Comparison of ENCODE assay signal across 1 cellular context in the genomic region with DNA sequence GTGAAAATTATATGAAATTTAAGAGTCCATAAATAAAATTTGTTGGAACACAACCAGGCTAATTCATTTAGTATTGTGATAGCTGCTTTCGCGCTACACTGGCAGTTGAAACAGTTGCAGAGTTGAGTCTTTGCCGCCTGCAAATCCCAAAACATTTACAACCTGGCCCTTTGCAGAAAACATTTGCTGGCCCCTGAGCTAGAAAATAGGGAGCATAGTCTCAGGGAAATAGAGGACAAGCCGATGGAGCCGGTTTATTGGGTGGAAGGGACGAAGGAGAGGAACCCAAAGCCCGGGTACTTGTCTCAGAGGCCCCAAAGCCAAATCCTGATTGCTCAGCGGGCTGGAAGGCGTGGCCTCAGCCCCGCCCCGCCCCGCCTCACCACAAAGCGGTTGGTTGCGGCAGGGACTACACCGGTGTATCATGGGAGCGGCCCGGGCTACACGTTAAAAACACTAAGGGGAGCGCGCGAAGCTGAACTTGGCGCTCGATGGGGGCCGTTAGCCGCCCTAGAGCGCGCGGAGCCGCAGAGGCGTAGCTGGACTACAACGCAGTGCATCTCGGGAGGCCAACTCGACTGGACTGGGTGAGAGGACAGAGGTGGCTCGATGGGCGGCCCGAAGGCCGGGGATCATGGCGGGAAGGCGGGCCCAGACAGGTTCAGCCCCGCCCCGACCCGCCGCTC.
TF ChIP-seq lines count a peak whose summit lies in the region.

No MANE protein-coding gene starts in this region.

TF ChIP-seq in HepG2, 621 proteins besides CTCF, POLR2A, EP300 and RAD21 (continued from another document and continues in another):
- TF ChIP-seq, protein P1, sequence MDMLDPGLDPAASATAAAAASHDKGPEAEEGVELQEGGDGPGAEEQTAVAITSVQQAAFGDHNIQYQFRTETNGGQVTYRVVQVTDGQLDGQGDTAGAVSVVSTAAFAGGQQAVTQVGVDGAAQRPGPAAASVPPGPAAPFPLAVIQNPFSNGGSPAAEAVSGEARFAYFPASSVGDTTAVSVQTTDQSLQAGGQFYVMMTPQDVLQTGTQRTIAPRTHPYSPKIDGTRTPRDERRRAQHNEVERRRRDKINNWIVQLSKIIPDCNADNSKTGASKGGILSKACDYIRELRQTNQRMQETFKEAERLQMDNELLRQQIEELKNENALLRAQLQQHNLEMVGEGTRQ (IDR thresholded peaks at IDR 0.05; ENCODE audit: low read depth, low read length), result no peak
- TF ChIP-seq, protein P1 (CRISPR knock-in tag; IDR thresholded peaks at IDR 0.05; ENCODE audit: borderline replicate concordance), result no peak
- no peak for TF ChIP-seq ZNF747 (CRISPR knock-in tag; IDR thresholded peaks at IDR 0.05; ENCODE audit: borderline replicate concordance)
- TF ChIP-seq, protein P2, sequence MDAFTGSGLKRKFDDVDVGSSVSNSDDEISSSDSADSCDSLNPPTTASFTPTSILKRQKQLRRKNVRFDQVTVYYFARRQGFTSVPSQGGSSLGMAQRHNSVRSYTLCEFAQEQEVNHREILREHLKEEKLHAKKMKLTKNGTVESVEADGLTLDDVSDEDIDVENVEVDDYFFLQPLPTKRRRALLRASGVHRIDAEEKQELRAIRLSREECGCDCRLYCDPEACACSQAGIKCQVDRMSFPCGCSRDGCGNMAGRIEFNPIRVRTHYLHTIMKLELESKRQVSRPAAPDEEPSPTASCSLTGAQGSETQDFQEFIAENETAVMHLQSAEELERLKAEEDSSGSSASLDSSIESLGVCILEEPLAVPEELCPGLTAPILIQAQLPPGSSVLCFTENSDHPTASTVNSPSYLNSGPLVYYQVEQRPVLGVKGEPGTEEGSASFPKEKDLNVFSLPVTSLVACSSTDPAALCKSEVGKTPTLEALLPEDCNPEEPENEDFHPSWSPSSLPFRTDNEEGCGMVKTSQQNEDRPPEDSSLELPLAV (CRISPR knock-in tag; conservative IDR thresholded peaks at IDR 0.05; ENCODE audit: low read depth), result no peak
- TF ChIP-seq, protein P3, sequence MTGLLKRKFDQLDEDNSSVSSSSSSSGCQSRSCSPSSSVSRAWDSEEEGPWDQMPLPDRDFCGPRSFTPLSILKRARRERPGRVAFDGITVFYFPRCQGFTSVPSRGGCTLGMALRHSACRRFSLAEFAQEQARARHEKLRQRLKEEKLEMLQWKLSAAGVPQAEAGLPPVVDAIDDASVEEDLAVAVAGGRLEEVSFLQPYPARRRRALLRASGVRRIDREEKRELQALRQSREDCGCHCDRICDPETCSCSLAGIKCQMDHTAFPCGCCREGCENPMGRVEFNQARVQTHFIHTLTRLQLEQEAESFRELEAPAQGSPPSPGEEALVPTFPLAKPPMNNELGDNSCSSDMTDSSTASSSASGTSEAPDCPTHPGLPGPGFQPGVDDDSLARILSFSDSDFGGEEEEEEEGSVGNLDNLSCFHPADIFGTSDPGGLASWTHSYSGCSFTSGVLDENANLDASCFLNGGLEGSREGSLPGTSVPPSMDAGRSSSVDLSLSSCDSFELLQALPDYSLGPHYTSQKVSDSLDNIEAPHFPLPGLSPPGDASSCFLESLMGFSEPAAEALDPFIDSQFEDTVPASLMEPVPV (CRISPR knock-in tag; IDR thresholded peaks at IDR 0.05), result peak; percentile 85; the same call in 1 of the 2 replicates
- no peak for TF ChIP-seq SP1 (IDR thresholded peaks at IDR 0.05)
- peak; percentile 42 for TF ChIP-seq SP1 (CRISPR knock-in tag; IDR thresholded peaks at IDR 0.05)
- no peak; the same call in 1 of the 2 replicates for TF ChIP-seq ZNF766 (CRISPR knock-in tag; IDR thresholded peaks at IDR 0.05; ENCODE audit: borderline replicate concordance)
- TF ChIP-seq, protein P4, sequence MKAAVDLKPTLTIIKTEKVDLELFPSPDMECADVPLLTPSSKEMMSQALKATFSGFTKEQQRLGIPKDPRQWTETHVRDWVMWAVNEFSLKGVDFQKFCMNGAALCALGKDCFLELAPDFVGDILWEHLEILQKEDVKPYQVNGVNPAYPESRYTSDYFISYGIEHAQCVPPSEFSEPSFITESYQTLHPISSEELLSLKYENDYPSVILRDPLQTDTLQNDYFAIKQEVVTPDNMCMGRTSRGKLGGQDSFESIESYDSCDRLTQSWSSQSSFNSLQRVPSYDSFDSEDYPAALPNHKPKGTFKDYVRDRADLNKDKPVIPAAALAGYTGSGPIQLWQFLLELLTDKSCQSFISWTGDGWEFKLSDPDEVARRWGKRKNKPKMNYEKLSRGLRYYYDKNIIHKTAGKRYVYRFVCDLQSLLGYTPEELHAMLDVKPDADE (CRISPR knock-in tag; IDR thresholded peaks at IDR 0.05), result no peak
- TF ChIP-seq, protein P5, sequence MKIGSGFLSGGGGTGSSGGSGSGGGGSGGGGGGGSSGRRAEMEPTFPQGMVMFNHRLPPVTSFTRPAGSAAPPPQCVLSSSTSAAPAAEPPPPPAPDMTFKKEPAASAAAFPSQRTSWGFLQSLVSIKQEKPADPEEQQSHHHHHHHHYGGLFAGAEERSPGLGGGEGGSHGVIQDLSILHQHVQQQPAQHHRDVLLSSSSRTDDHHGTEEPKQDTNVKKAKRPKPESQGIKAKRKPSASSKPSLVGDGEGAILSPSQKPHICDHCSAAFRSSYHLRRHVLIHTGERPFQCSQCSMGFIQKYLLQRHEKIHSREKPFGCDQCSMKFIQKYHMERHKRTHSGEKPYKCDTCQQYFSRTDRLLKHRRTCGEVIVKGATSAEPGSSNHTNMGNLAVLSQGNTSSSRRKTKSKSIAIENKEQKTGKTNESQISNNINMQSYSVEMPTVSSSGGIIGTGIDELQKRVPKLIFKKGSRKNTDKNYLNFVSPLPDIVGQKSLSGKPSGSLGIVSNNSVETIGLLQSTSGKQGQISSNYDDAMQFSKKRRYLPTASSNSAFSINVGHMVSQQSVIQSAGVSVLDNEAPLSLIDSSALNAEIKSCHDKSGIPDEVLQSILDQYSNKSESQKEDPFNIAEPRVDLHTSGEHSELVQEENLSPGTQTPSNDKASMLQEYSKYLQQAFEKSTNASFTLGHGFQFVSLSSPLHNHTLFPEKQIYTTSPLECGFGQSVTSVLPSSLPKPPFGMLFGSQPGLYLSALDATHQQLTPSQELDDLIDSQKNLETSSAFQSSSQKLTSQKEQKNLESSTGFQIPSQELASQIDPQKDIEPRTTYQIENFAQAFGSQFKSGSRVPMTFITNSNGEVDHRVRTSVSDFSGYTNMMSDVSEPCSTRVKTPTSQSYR (CRISPR knock-in tag; IDR thresholded peaks at IDR 0.05; ENCODE audit: borderline replicate concordance), result peak; percentile 45; the same call in 1 of the 2 replicates
- TF ChIP-seq, protein P6, sequence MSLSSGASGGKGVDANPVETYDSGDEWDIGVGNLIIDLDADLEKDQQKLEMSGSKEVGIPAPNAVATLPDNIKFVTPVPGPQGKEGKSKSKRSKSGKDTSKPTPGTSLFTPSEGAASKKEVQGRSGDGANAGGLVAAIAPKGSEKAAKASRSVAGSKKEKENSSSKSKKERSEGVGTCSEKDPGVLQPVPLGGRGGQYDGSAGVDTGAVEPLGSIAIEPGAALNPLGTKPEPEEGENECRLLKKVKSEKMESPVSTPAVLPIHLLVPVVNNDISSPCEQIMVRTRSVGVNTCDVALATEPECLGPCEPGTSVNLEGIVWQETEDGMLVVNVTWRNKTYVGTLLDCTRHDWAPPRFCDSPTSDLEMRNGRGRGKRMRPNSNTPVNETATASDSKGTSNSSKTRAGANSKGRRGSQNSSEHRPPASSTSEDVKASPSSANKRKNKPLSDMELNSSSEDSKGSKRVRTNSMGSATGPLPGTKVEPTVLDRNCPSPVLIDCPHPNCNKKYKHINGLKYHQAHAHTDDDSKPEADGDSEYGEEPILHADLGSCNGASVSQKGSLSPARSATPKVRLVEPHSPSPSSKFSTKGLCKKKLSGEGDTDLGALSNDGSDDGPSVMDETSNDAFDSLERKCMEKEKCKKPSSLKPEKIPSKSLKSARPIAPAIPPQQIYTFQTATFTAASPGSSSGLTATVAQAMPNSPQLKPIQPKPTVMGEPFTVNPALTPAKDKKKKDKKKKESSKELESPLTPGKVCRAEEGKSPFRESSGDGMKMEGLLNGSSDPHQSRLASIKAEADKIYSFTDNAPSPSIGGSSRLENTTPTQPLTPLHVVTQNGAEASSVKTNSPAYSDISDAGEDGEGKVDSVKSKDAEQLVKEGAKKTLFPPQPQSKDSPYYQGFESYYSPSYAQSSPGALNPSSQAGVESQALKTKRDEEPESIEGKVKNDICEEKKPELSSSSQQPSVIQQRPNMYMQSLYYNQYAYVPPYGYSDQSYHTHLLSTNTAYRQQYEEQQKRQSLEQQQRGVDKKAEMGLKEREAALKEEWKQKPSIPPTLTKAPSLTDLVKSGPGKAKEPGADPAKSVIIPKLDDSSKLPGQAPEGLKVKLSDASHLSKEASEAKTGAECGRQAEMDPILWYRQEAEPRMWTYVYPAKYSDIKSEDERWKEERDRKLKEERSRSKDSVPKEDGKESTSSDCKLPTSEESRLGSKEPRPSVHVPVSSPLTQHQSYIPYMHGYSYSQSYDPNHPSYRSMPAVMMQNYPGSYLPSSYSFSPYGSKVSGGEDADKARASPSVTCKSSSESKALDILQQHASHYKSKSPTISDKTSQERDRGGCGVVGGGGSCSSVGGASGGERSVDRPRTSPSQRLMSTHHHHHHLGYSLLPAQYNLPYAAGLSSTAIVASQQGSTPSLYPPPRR (CRISPR knock-in tag; IDR thresholded peaks at IDR 0.05; ENCODE audit: borderline replicate concordance), result no peak
- TF ChIP-seq, protein P7, sequence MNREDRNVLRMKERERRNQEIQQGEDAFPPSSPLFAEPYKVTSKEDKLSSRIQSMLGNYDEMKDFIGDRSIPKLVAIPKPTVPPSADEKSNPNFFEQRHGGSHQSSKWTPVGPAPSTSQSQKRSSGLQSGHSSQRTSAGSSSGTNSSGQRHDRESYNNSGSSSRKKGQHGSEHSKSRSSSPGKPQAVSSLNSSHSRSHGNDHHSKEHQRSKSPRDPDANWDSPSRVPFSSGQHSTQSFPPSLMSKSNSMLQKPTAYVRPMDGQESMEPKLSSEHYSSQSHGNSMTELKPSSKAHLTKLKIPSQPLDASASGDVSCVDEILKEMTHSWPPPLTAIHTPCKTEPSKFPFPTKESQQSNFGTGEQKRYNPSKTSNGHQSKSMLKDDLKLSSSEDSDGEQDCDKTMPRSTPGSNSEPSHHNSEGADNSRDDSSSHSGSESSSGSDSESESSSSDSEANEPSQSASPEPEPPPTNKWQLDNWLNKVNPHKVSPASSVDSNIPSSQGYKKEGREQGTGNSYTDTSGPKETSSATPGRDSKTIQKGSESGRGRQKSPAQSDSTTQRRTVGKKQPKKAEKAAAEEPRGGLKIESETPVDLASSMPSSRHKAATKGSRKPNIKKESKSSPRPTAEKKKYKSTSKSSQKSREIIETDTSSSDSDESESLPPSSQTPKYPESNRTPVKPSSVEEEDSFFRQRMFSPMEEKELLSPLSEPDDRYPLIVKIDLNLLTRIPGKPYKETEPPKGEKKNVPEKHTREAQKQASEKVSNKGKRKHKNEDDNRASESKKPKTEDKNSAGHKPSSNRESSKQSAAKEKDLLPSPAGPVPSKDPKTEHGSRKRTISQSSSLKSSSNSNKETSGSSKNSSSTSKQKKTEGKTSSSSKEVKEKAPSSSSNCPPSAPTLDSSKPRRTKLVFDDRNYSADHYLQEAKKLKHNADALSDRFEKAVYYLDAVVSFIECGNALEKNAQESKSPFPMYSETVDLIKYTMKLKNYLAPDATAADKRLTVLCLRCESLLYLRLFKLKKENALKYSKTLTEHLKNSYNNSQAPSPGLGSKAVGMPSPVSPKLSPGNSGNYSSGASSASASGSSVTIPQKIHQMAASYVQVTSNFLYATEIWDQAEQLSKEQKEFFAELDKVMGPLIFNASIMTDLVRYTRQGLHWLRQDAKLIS (CRISPR knock-in tag; IDR thresholded peaks at IDR 0.05), result no peak
- TF ChIP-seq, protein P8, sequence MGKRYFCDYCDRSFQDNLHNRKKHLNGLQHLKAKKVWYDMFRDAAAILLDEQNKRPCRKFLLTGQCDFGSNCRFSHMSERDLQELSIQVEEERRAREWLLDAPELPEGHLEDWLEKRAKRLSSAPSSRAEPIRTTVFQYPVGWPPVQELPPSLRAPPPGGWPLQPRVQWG (CRISPR knock-in tag; IDR thresholded peaks at IDR 0.05; ENCODE audit: borderline replicate concordance, low read depth), result no peak
- TF ChIP-seq RBM22 (optimal IDR thresholded peaks at IDR 0.05; ENCODE audit: low read length), result peak; percentile 77
- 0 out of 2 replicates have a peak, but pooled peaks have one; percentile 45 for TF ChIP-seq ZNF331 (CRISPR knock-in tag; IDR thresholded peaks at IDR 0.05)
- TF ChIP-seq JARID2 (CRISPR knock-in tag; IDR thresholded peaks at IDR 0.05; ENCODE audit: insufficient replicate concordance), result no peak
- no peak for TF ChIP-seq ZFP41 (CRISPR knock-in tag; IDR thresholded peaks at IDR 0.05; ENCODE audit: borderline replicate concordance)
- TF ChIP-seq ZNF510 (CRISPR knock-in tag; IDR thresholded peaks at IDR 0.05; ENCODE audit: low read depth), result no peak
- peak; percentile 63; the same call in 1 of the 2 replicates for TF ChIP-seq KLF15 (CRISPR knock-in tag; IDR thresholded peaks at IDR 0.05; ENCODE audit: borderline replicate concordance)
- TF ChIP-seq GABPA (IDR thresholded peaks at IDR 0.05; ENCODE audit: low read depth, low read length), result no peak
- 0 out of 2 replicates have a peak, but pooled peaks have one; percentile 40 for TF ChIP-seq GABPA (CRISPR knock-in tag; IDR thresholded peaks at IDR 0.05; ENCODE audit: low read depth)
- TF ChIP-seq NFIC (IDR thresholded peaks at IDR 0.05; ENCODE audit: low read length), result no peak
- no peak for TF ChIP-seq ZNF530 (CRISPR knock-in tag; IDR thresholded peaks at IDR 0.05; ENCODE audit: low read depth)
- TF ChIP-seq ZNF207 (IDR thresholded peaks at IDR 0.05; ENCODE audit: borderline replicate concordance), result no peak
- TF ChIP-seq ZBTB3 (CRISPR knock-in tag; IDR thresholded peaks at IDR 0.05; ENCODE audit: borderline replicate concordance, low read depth), result no peak
- no peak for TF ChIP-seq KAT2B (IDR thresholded peaks at IDR 0.05; ENCODE audit: borderline replicate concordance, low read depth, low read length)
- TF ChIP-seq, protein P9, sequence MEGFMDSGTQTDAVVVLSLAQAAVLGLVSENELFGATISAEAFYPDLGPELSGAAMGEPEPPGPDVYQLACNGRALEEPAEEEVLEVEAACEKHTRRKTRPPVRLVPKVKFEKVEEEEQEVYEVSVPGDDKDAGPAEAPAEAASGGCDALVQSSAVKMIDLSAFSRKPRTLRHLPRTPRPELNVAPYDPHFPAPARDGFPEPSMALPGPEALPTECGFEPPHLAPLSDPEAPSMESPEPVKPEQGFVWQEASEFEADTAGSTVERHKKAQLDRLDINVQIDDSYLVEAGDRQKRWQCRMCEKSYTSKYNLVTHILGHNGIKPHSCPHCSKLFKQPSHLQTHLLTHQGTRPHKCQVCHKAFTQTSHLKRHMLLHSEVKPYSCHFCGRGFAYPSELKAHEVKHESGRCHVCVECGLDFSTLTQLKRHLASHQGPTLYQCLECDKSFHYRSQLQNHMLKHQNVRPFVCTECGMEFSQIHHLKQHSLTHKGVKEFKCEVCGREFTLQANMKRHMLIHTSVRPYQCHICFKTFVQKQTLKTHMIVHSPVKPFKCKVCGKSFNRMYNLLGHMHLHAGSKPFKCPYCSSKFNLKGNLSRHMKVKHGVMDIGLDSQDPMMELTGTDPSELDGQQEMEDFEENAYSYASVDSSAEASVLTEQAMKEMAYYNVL (CRISPR knock-in tag; IDR thresholded peaks at IDR 0.05; ENCODE audit: borderline replicate concordance), result no peak
- no peak for TF ChIP-seq ZNF292 (CRISPR knock-in tag; IDR thresholded peaks at IDR 0.05; ENCODE audit: borderline replicate concordance, low read depth)
- TF ChIP-seq CENPT (CRISPR knock-in tag; IDR thresholded peaks at IDR 0.05; ENCODE audit: low read depth), result no peak
- peak; percentile 80 for TF ChIP-seq ZFX (CRISPR knock-in tag; IDR thresholded peaks at IDR 0.05; ENCODE audit: low read depth)
- no peak for TF ChIP-seq GTF3A (CRISPR knock-in tag; conservative IDR thresholded peaks at IDR 0.05)
